Comparison of ENCODE assay signal across 11 cellular contexts in genomic region chr14:99579903-99580570, GRCh38. TPM values are rescaled to one million over a fixed set of nuclear protein-coding genes. Genes with fewer than 3 reads are reported as not detected.
DNase-seq lines count a peak whose midpoint lies in the region; ATAC-seq and TF ChIP-seq lines count a peak whose summit lies in the region.
"Had no signal": no experiment of that assay in that cellular context is flagged by ENCODE, and none has a peak within 500 bp of the region (broad histone marks: within the 10 kb centered on the region; RNA-seq: fewer than 3 reads in every experiment).

No MANE protein-coding gene starts in this region.

- H3F3A ChIP-seq in PC-3 (ENCODE audit: low read length, unreplicated experiment): no peaks in the 10 kb centered on the region

- no peaks in the 10 kb centered on the region for H3K9me2 ChIP-seq in PC-3 (replicated peaks; ENCODE audit: low read length)

- H3K4me2 ChIP-seq in PC-3 (ENCODE audit: low read length): peak overlapping the region; percentile 82
- H3K4me2 ChIP-seq in fibroblast of lung (ENCODE audit: extremely low read depth, insufficient read depth, low read length): peak overlapping the region; percentile 33

- peaks cover 8% of the 10 kb centered on the region for H3K4me1 Mint-ChIP-seq in activated T-helper 17 cell treated with anti-CD3 and anti-CD28 coated beads, Interleukin-2, amount 50 U/mL, for 72 hours
- H3K4me1 Mint-ChIP-seq in activated CD4-positive, alpha-beta T cell treated with anti-CD3 and anti-CD28 coated beads for 36 hours: no peaks in the 10 kb centered on the region

- no peak overlapping the region for H3K27ac Mint-ChIP-seq in activated T-helper 17 cell treated with anti-CD3 and anti-CD28 coated beads, Interleukin-2, amount 50 U/mL, for 72 hours
- H3K27ac Mint-ChIP-seq in activated CD4-positive, alpha-beta T cell treated with anti-CD3 and anti-CD28 coated beads for 36 hours: no peak overlapping the region
- H3K27ac Mint-ChIP-seq: effector memory CD8-positive, alpha-beta T cell had no signal

- H3K36me3 ChIP-seq in PC-3 (ENCODE audit: low read depth, low read length) (no peaks in the 10 kb centered on the region), fibroblast of lung (ENCODE audit: control insufficient read depth, insufficient read depth, low read length) (no peaks in the 10 kb centered on the region), spleen (no peaks in the 10 kb centered on the region)

- no TSS peak for BruUV-seq in PC-3 (replicated peaks; lab: Mats Ljungman, UMichigan)

- POLR2A ChIA-PET in PC-3 (lab: Charles Lee; ENCODE audit: unreplicated experiment): interaction anchor here (0.6 kb wide), 1 partner anchor 17 kb away, joined by 3 read pairs; no protein-coding TSS in a partner anchor
- POLR2A ChIA-PET in activated CD4-positive, alpha-beta T cell treated with anti-CD3 and anti-CD28 coated beads for 36 hours (lab: Charles Lee): no interaction called here

- peak overlapping the region; percentile 84 for H3K27ac ChIP-seq in PC-3 (ENCODE audit: low read length)
- H3K27ac ChIP-seq in fibroblast of lung (ENCODE audit: insufficient read depth, low read length): no peak overlapping the region
- H3K27ac ChIP-seq in spleen: no peak overlapping the region

- WGBS in spleen, 5 donors: 65 to 80% (median 73%) methylated on average over 9 to 14 of the region's 14 CpGs

- in situ Hi-C loops in Caki2 (cut with HindIII; ENCODE audit: low pct_unique_long_range_greater_than_20kb, low sequenced_read_pairs): no loop called here

- H3K79me2 ChIP-seq in PC-3 (ENCODE audit: low read length) (peaks cover 86% of the 10 kb centered on the region), fibroblast of lung (ENCODE audit: control insufficient read depth, insufficient read depth, low read length) (peaks cover 4% of the 10 kb centered on the region)

- H4K20me1 ChIP-seq in PC-3 (ENCODE audit: low read length): 0 out of 2 replicates have a peak, but pooled peaks cover 5% of the 10 kb centered on the region
- H4K20me1 ChIP-seq in fibroblast of lung (ENCODE audit: control insufficient read depth, extremely low read depth, insufficient read depth, low read length): no peaks in the 10 kb centered on the region

- H3K27me3 Mint-ChIP-seq in activated T-helper 17 cell treated with anti-CD3 and anti-CD28 coated beads, Interleukin-2, amount 50 U/mL, for 72 hours: no peaks in the 10 kb centered on the region
- H3K27me3 Mint-ChIP-seq in activated CD4-positive, alpha-beta T cell treated with anti-CD3 and anti-CD28 coated beads for 36 hours: no peaks in the 10 kb centered on the region
- H3K27me3 Mint-ChIP-seq: effector memory CD8-positive, alpha-beta T cell had no signal

- no peak for TF ChIP-seq POLR2A in spleen (IDR thresholded peaks at IDR 0.05)

- no peaks in the 10 kb centered on the region for H3K27me3 ChIP-seq in PC-3 (ENCODE audit: low read length)
- no peaks in the 10 kb centered on the region for H3K27me3 ChIP-seq in fibroblast of lung (ENCODE audit: control insufficient read depth, insufficient read depth, low read length)
- H3K27me3 ChIP-seq in spleen (replicated peaks in 1 of 7): no peaks in the 10 kb centered on the region

- CTCF ChIA-PET in PC-3 (lab: Charles Lee): interaction anchor here (0.6 to 0.7 kb wide), 2 partner anchors 23 to 213 kb away, joined by 3 read pairs; partner anchors contain the start of gene EML1
- CTCF ChIA-PET in activated CD4-positive, alpha-beta T cell treated with anti-CD3 and anti-CD28 coated beads for 36 hours (lab: Charles Lee): no interaction called here

- intact Hi-C loops in PC-3 (cut with micrococcal nuclease): no loop called here
- intact Hi-C loops in activated CD4-positive, alpha-beta T cell treated with anti-CD3 and anti-CD28 coated beads for 36 hours (cut with DNase I, micrococcal nuclease): no loop called here
- intact Hi-C loops in spleen (cut with DNase I; ENCODE audit: low total_unique reads): no loop called here

- ATAC-seq in PC-3 (peak; percentile 66), omental fat pad (ENCODE audit: low FRiP score) (peak; percentile 34)
- ATAC-seq in activated T-helper 17 cell treated with anti-CD3 and anti-CD28 coated beads, Interleukin-2, amount 50 U/mL, for 72 hours (replicated peaks): no peak
- ATAC-seq in activated CD4-positive, alpha-beta T cell treated with anti-CD3 and anti-CD28 coated beads for 36 hours: no peak
- ATAC-seq: effector memory CD8-positive, alpha-beta T cell had no signal

- DNase-seq in Caki2 (ENCODE audit: low read depth): peak; percentile 93
- DNase-seq in PC-3: peak; percentile 96
- DNase-seq in fibroblast of lung (ENCODE audit: low read depth in 2 of 2): peak in 1 of 2 donors; percentile 97
- DNase-seq in omental fat pad (ENCODE audit: low spot score): no peak
- DNase-seq in activated CD4-positive, alpha-beta T cell treated with anti-CD3 and anti-CD28 coated beads for 36 hours: no peak
- DNase-seq in NCI-H1105 treated with DMSO at 0.1 percent for 48 hours (lab: John Stamatoyannopoulos, UW): no peak
- DNase-seq in spleen: no peak
- DNase-seq: activated CD4-positive, CD25-positive, alpha-beta regulatory T cell treated with anti-CD3 and anti-CD28 coated beads, Interleukin-2, amount 50 U/mL, for 72 hours; effector memory CD8-positive, alpha-beta T cell; NCI-H1048 had no signal

- H3K9me3 Mint-ChIP-seq in activated T-helper 17 cell treated with anti-CD3 and anti-CD28 coated beads, Interleukin-2, amount 50 U/mL, for 72 hours: no peaks in the 10 kb centered on the region
- H3K9me3 Mint-ChIP-seq in activated CD4-positive, alpha-beta T cell treated with anti-CD3 and anti-CD28 coated beads for 36 hours (ENCODE audit: low read depth): no peaks in the 10 kb centered on the region
- H3K9me3 Mint-ChIP-seq: effector memory CD8-positive, alpha-beta T cell had no signal

- H3K4me3 ChIP-seq in PC-3 (ENCODE audit: low read length): peak overlapping the region; percentile 37; the same call in 1 of the 2 replicates
- no peak overlapping the region for H3K4me3 ChIP-seq in fibroblast of lung (replicated peaks in 1 of 4; ENCODE audit: control extremely low read depth in 1 of 4, insufficient read depth in 1 of 4, low read depth in 3 of 4, low read length in 4 of 4)
- no peak overlapping the region for H3K4me3 ChIP-seq in spleen

- H3K9ac ChIP-seq in PC-3 (ENCODE audit: low read length): peak overlapping the region; percentile 52
- no peak overlapping the region for H3K9ac ChIP-seq in fibroblast of lung (ENCODE audit: insufficient read depth, low read length)

- H3K36me3 Mint-ChIP-seq in activated T-helper 17 cell treated with anti-CD3 and anti-CD28 coated beads, Interleukin-2, amount 50 U/mL, for 72 hours (ENCODE audit: low read depth): no peaks in the 10 kb centered on the region
- H3K36me3 Mint-ChIP-seq in activated CD4-positive, alpha-beta T cell treated with anti-CD3 and anti-CD28 coated beads for 36 hours (ENCODE audit: low read depth): no peaks in the 10 kb centered on the region

- no peak overlapping the region for H3K4me3 Mint-ChIP-seq in activated T-helper 17 cell treated with anti-CD3 and anti-CD28 coated beads, Interleukin-2, amount 50 U/mL, for 72 hours
- no peak overlapping the region for H3K4me3 Mint-ChIP-seq in activated CD4-positive, alpha-beta T cell treated with anti-CD3 and anti-CD28 coated beads for 36 hours
- H3K4me3 Mint-ChIP-seq: effector memory CD8-positive, alpha-beta T cell had no signal

- H3K9me3 ChIP-seq in PC-3 (ENCODE audit: low read length) (no peaks in the 10 kb centered on the region), fibroblast of lung (ENCODE audit: control insufficient read depth, insufficient read depth, low read depth, low read length) (no peaks in the 10 kb centered on the region), spleen (no peaks in the 10 kb centered on the region)

- H3K4me1 ChIP-seq in PC-3 (ENCODE audit: insufficient read depth, low read length): peaks cover 60% of the 10 kb centered on the region
- peaks cover 26% of the 10 kb centered on the region for H3K4me1 ChIP-seq in fibroblast of lung (ENCODE audit: control insufficient read depth, extremely low read depth, insufficient read depth, low read length)
- peaks cover 0 to 38% (median 16%) of the 10 kb centered on the region in 6 donors for H3K4me1 ChIP-seq in spleen

- H2AFZ ChIP-seq in PC-3 (ENCODE audit: low read length) (no peak overlapping the region), fibroblast of lung (ENCODE audit: low read length) (no peak overlapping the region)

- TF ChIP-seq CTCF in PC-3 (conservative IDR thresholded peaks at IDR 0.05; ENCODE audit: low read depth, low read length) (no peak), fibroblast of lung (conservative IDR thresholded peaks at IDR 0.05 in 1 of 2, IDR thresholded peaks at IDR 0.05 in 1 of 2; ENCODE audit: low read depth in 1 of 2, low read length in 2 of 2) (no peak), omental fat pad (IDR thresholded peaks at IDR 0.05) (no peak), spleen (IDR thresholded peaks at IDR 0.05 in 8 of 11, conservative IDR thresholded peaks at IDR 0.05 in 3 of 11) (no peak)

RNA-seq across cellular contexts. Expression of gene CCDC85C, which starts 24.0 kb away (rescaled TPM):
- total RNA-seq in Caki2 (2014; rRNA removed; shearing (Covaris generic); ENCODE audit: low replicate concordance): 21.6 and 28.3 TPM in 2 replicates
- total RNA-seq in PC-3 (2014; rRNA removed) (36.4 and 44.6 TPM in 2 replicates), fibroblast of lung (2.6 and 9.6 TPM in 2 replicates), omental fat pad (10 to 100 TPM in 2 of 4 donors, 1 to 10 TPM in 2; 3.3 to 17.7 (median 8.3) TPM), spleen (10 to 100 TPM in 4 of 7 donors, 1 to 10 TPM in 3; 6.0 to 12.4 (median 11.3) TPM)
- polyA plus RNA-seq in fibroblast of lung (4.6 and 8.3 TPM in 2 replicates), spleen (1 to 10 TPM; 1.6 to 6.5 (median 1.9) TPM)
- polyA plus RNA-seq in fibroblast of lung (2012): 7.1 and 14.6 TPM in 2 replicates
- polyA minus RNA-seq in fibroblast of lung (ENCODE audit: low replicate concordance): 10.7 and 17.9 TPM in 2 replicates
- 1 to 10 TPM; 2.8 to 3.4 TPM for total RNA-seq in activated T-helper 17 cell treated with anti-CD3 and anti-CD28 coated beads, Interleukin-2, amount 50 U/mL, for 72 hours
- 1 to 10 TPM; 6.1 to 6.2 TPM for total RNA-seq in activated CD4-positive, alpha-beta T cell treated with anti-CD3 and anti-CD28 coated beads for 36 hours

Comparison
In these comparisons a context has a peak if more than half of its experiments do, and no peak if none do; other contexts are left out.
1. DNase-seq: peak in Caki2 (single experiment) and PC-3 (single experiment); none in omental fat pad (single experiment), activated CD4-positive, alpha-beta T cell treated with anti-CD3 and anti-CD28 coated beads for 36 hours (single experiment), NCI-H1105 treated with DMSO at 0.1 percent for 48 hours (single experiment) and spleen (single experiment).
2. ATAC-seq: peak in PC-3 (single experiment) and omental fat pad (single experiment); none in activated T-helper 17 cell treated with anti-CD3 and anti-CD28 coated beads, Interleukin-2, amount 50 U/mL, for 72 hours (single experiment) and activated CD4-positive, alpha-beta T cell treated with anti-CD3 and anti-CD28 coated beads for 36 hours (single experiment).